In the genomic region with DNA sequence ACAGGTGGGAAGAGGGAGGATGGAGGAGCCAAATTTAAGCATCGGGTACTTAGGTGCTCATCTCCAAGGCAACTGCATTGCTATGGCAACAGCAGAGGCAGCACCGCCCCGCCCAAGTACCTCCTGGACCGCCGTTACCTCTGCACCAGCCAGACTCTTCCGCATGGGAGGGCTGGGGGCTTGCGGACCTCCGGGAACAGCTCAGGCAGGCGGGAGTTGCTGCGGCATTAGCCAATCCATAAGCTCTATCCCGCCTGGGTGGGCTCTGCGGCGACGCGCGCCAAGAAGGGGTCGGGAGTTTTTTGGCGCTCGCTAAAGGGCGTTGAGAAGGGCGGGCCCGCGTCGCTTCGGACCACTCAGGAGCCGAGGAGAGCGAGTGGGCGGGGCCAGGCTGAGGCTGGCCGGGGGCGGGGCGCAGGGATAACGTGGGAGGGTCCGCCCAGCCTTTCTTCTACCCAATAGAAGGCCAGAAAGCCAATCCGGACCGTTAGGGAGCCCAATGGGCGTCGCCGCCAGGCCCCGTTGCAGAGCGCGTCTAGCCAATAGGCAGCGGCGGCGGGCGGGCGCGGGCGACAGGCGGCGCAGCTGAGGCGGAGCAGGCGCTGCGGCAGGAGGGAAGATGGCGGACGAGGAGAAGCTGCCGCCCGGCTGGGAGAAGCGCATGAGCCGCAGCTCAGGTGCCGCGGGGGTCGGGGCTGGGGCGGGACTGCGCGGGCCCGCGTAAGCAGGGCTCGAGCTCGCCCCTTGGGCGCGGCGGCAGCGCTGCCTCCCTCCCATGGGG, we compare ENCODE assay signal across 7 cellular contexts. TPM values are rescaled to one million over a fixed set of nuclear protein-coding genes. Genes with fewer than 3 reads are reported as not detected.
A peak's percentile ranks its signal among the peaks of the same experiment; 100 is the strongest.
DNase-seq lines count a peak whose midpoint lies in the region; ATAC-seq and TF ChIP-seq lines count a peak whose summit lies in the region.

Gene PIN1 (plus strand): TSS at position 593 of the 781 bp plus-strand sequence. CDS start 27 bp downstream, at position 620.

- ATAC-seq in GM18508 (IDR thresholded peaks at IDR 0.05; ENCODE audit: insufficient read depth, unreplicated experiment) = peak; percentile 82
- ATAC-seq in HG03025 (IDR thresholded peaks at IDR 0.05; ENCODE audit: low FRiP score, unreplicated experiment) = peak; percentile 86

- H3K4me1 ChIP-seq in hepatocyte (ENCODE audit: insufficient read depth) = peaks cover 6% of the 10 kb centered on the region

- DNase-seq in NCI-H2081 (lab: John Stamatoyannopoulos, UW) (peak; percentile 98), T1000 (lab: John Stamatoyannopoulos, UW) (peak; percentile 96), astrocyte of the hippocampus (ENCODE audit: low read depth, low spot score) (peak; percentile 100), hepatocyte (ENCODE audit: low spot score) (peak; percentile 100), retina (peak; percentile 99)

- no peaks in the 10 kb centered on the region for H3K27me3 ChIP-seq in hepatocyte

- H3K27ac ChIP-seq in hepatocyte = peak within 1 kb of the TSS; percentile 7

- H3K4me2 ChIP-seq in hepatocyte = peak within 1 kb of the TSS; percentile 92

- peak; percentile 62 for TF ChIP-seq CTCF in hepatocyte (IDR thresholded peaks at IDR 0.05; ENCODE audit: poor library complexity)

- no peaks in the 10 kb centered on the region for H3K36me3 ChIP-seq in hepatocyte (replicated peaks; ENCODE audit: insufficient read depth, low read depth)

- H3K9me2 ChIP-seq in hepatocyte (replicated peaks; ENCODE audit: insufficient read depth) = no peaks in the 10 kb centered on the region

- under 1% methylated on average over 52 of the region's 73 CpGs for WGBS in hepatocyte (ENCODE audit: low lambda C conversion rate, missing lambda C conversion rate)

- H3K9me3 ChIP-seq in hepatocyte (ENCODE audit: low read depth) = no peaks in the 10 kb centered on the region

- peaks cover 45% of the 10 kb centered on the region for H3K79me2 ChIP-seq in hepatocyte

- peak within 1 kb of the TSS; percentile 52 for H2AFZ ChIP-seq in hepatocyte

- peak within 1 kb of the TSS; percentile 57 for H3K4me3 ChIP-seq in hepatocyte

- H4K20me1 ChIP-seq in hepatocyte (ENCODE audit: insufficient read depth, poor library complexity, severe bottlenecking) = no peaks in the 10 kb centered on the region

RNA-seq across cellular contexts. Expression of gene PIN1, which starts in this region (rescaled TPM):
- total RNA-seq in hepatocyte = 62.1 and 79.0 TPM in 2 replicates
- 123 and 136 TPM in 2 replicates for polyA plus RNA-seq in hepatocyte

Comparison
In these comparisons a context has a peak if more than half of its experiments do, and no peak if none do; other contexts are left out.
1. Peak in every context shown above with its lines: DNase-seq, ATAC-seq, H3K4me3 ChIP-seq and H3K27ac ChIP-seq.